1 cellular context compared by ENCODE assay signal in the genomic region with DNA sequence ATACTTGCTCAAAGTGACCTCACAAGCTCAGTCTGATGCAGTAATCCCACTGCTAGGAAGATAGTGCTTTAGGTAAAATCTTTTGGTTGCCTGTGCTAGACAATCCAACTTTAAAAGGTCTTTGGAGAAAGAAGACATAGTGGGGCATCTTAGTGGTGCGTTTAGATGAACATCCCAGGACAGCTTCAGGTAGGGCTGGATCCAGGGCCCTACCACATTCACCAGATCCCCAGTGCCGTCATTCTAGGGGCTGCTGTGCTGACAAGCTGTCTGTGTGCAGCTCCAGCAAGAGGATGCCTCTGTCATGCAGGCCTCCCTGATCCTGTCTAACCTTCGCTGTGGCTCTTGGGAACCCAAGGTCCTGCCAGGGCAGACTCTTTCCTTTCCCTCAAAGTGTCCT.
TF ChIP-seq lines count a peak whose summit lies in the region.

No MANE protein-coding gene starts in this region.

TF ChIP-seq in HepG2, 621 proteins besides CTCF, POLR2A, EP300 and RAD21:
- peak; percentile 98 for TF ChIP-seq ZNF329 (CRISPR knock-in tag; IDR thresholded peaks at IDR 0.05; ENCODE audit: low read depth)
- no peak for TF ChIP-seq CEBPG (CRISPR knock-in tag; IDR thresholded peaks at IDR 0.05)
TF ChIP-seq in HepG2: peak in this region for 1.
